In genomic region chr1:11938722-11939526, GRCh38 we compare ENCODE assay signal across 1 cellular context.
TF ChIP-seq lines count a peak whose summit lies in the region.

No MANE protein-coding gene starts in this region.

TF ChIP-seq in HepG2, 621 proteins besides CTCF, POLR2A, EP300 and RAD21:
- TF ChIP-seq ZNF281 (CRISPR knock-in tag; IDR thresholded peaks at IDR 0.05; ENCODE audit: borderline replicate concordance) (0 out of 2 replicates have a peak, but pooled peaks have one; percentile 21), ZBTB37 (CRISPR knock-in tag; IDR thresholded peaks at IDR 0.05) (0 out of 2 replicates have a peak, but pooled peaks have one; percentile 43), PRPF4 (IDR thresholded peaks at IDR 0.05; ENCODE audit: low read depth, low read length, poor library complexity, severe bottlenecking) (no peak), ZNF652 (CRISPR knock-in tag; IDR thresholded peaks at IDR 0.05; ENCODE audit: borderline replicate concordance, low read depth) (no peak), STAT6 (CRISPR knock-in tag; IDR thresholded peaks at IDR 0.05; ENCODE audit: borderline replicate concordance) (no peak), POLR2G (IDR thresholded peaks at IDR 0.05; ENCODE audit: low read depth, low read length) (no peak), RORA (CRISPR knock-in tag; IDR thresholded peaks at IDR 0.05) (no peak), ZNF337 (CRISPR knock-in tag; IDR thresholded peaks at IDR 0.05; ENCODE audit: borderline replicate concordance, low read depth) (no peak)
- TF ChIP-seq, protein P1, sequence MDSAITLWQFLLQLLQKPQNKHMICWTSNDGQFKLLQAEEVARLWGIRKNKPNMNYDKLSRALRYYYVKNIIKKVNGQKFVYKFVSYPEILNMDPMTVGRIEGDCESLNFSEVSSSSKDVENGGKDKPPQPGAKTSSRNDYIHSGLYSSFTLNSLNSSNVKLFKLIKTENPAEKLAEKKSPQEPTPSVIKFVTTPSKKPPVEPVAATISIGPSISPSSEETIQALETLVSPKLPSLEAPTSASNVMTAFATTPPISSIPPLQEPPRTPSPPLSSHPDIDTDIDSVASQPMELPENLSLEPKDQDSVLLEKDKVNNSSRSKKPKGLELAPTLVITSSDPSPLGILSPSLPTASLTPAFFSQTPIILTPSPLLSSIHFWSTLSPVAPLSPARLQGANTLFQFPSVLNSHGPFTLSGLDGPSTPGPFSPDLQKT (CRISPR knock-in tag; IDR thresholded peaks at IDR 0.05; ENCODE audit: borderline replicate concordance), result no peak
